8 cellular contexts compared by ENCODE assay signal in genomic region chr19:41957838-41958366, GRCh38. TPM values are rescaled to one million over a fixed set of nuclear protein-coding genes. Genes with fewer than 3 reads are reported as not detected.
DNase-seq lines count a peak whose midpoint lies in the region; ATAC-seq and TF ChIP-seq lines count a peak whose summit lies in the region.

No MANE protein-coding gene starts in this region.

- peaks cover 5 to 15% (median 11%) of the 10 kb centered on the region in 3 donors for H3K4me1 Mint-ChIP-seq in IgD-negative memory B cell

- no peak overlapping the region for H4K12ac ChIP-seq in trophoblast cell (ENCODE audit: low read depth, low read length)

- DNase-seq in NCI-H345 (lab: John Stamatoyannopoulos, UW) (peak; percentile 62), NCI-H345 treated with DMSO at 0.1 percent for 48 hours (lab: John Stamatoyannopoulos, UW; ENCODE audit: unreplicated experiment) (no peak), PC-9 (peak; percentile 84), astrocyte of the cerebellum (ENCODE audit: low read depth) (peak; percentile 67), right atrium auricular region (ENCODE audit: low spot score) (peak; percentile 72), trophoblast cell (peak; percentile 79 to 87)

- H3K36me3 ChIP-seq in PC-9 (ENCODE audit: low read depth) (no peaks in the 10 kb centered on the region), right atrium auricular region (no peaks in the 10 kb centered on the region), trophoblast cell (ENCODE audit: control insufficient read depth in 1 of 2, insufficient read depth in 2 of 2, low read length in 2 of 2) (peaks cover 10 to 15% of the 10 kb centered on the region in 2 experiments)

- peak overlapping the region; percentile 79 to 97 (median 90) for H3K4me3 Mint-ChIP-seq in IgD-negative memory B cell

- no CpG with 5 or more reads among the region's 10 CpGs for WGBS in trophoblast cell (ENCODE audit: extremely low coverage, insufficient coverage, insufficient read length)

- peak overlapping the region; percentile 36 to 97 (median 60) for H3K27ac Mint-ChIP-seq in IgD-negative memory B cell

- TF ChIP-seq CTCF in PC-9 (conservative IDR thresholded peaks at IDR 0.05): peak; percentile 96
- peak; percentile 90 for TF ChIP-seq CTCF in astrocyte of the cerebellum (IDR thresholded peaks at IDR 0.05; ENCODE audit: low read depth, low read length, missing control alignments)
- TF ChIP-seq CTCF in right atrium auricular region (IDR thresholded peaks at IDR 0.05): peak; percentile 74 to 83

- peak overlapping the region; percentile 67; the same call in 1 of the 2 replicates for H3K4me3 ChIP-seq in PC-9
- H3K4me3 ChIP-seq in astrocyte of the cerebellum (ENCODE audit: low read depth, low read length): peak overlapping the region; percentile 98
- peak overlapping the region; percentile 67 to 99 for H3K4me3 ChIP-seq in right atrium auricular region
- H3K4me3 ChIP-seq in trophoblast cell (ENCODE audit: low read depth, low read length): no peak overlapping the region

- H3K4me2 ChIP-seq in PC-9: peak overlapping the region; percentile 75
- H3K4me2 ChIP-seq in trophoblast cell (ENCODE audit: low read length): peak overlapping the region; percentile 88

- H3K79me2 ChIP-seq in PC-9 (ENCODE audit: low read depth) (no peaks in the 10 kb centered on the region), trophoblast cell (ENCODE audit: control insufficient read depth, insufficient read depth, low read length, poor library complexity) (peaks cover 5% of the 10 kb centered on the region)

- peaks cover 8% of the 10 kb centered on the region for H3K79me1 ChIP-seq in trophoblast cell (ENCODE audit: low read length)

- no peak overlapping the region for H2BK5ac ChIP-seq in trophoblast cell (ENCODE audit: low read depth, low read length, poor library complexity)

- H3K27ac ChIP-seq in PC-9 (no peak overlapping the region), right atrium auricular region (peak overlapping the region; percentile 90 to 96), trophoblast cell (ENCODE audit: low read depth, low read length) (no peak overlapping the region)

- H4K8ac ChIP-seq in trophoblast cell (ENCODE audit: low read depth, low read length): peak overlapping the region; percentile 13

- H3K14ac ChIP-seq in trophoblast cell (ENCODE audit: low read length): no peak overlapping the region

- H3K27me3 ChIP-seq in PC-9 (ENCODE audit: insufficient read depth, low read depth) (no peaks in the 10 kb centered on the region), right atrium auricular region (no peaks in the 10 kb centered on the region), trophoblast cell (ENCODE audit: insufficient read depth, low read length) (no peaks in the 10 kb centered on the region)

- H4K20me1 ChIP-seq in PC-9 (ENCODE audit: insufficient read depth): no peaks in the 10 kb centered on the region; the same call in 1 of the 2 replicates

- H3K4me1 ChIP-seq in PC-9 (replicated peaks; ENCODE audit: insufficient read depth) (peaks cover 11% of the 10 kb centered on the region), right atrium auricular region (peaks cover 0 to 19% of the 10 kb centered on the region in 2 donors), trophoblast cell (ENCODE audit: control insufficient read depth in 1 of 2, insufficient read depth in 2 of 2, low read length in 2 of 2) (peaks cover 6 to 12% of the 10 kb centered on the region in 2 experiments)

- intact Hi-C loops in PC-9 (cut with micrococcal nuclease; ENCODE audit: unreplicated experiment): loop anchor here (1.0 to 10.0 kb wide), 8 partner anchors 71 to 313 kb away; partner anchors contain the start of genes CEACAM6 and ZNF574

- H3K4ac ChIP-seq in trophoblast cell (ENCODE audit: low read depth, low read length): no peak overlapping the region

- no peaks in the 10 kb centered on the region for H3K36me3 Mint-ChIP-seq in IgD-negative memory B cell

- H3F3A ChIP-seq in PC-9 (ENCODE audit: insufficient read depth, low read depth): peaks cover 5% of the 10 kb centered on the region; the same call in 1 of the 2 replicates

- in situ Hi-C loops in astrocyte of the cerebellum (cut with HindIII; ENCODE audit: low sequenced_read_pairs): no loop called here

- H2AFZ ChIP-seq in PC-9: peak overlapping the region; percentile 90; the same call in 1 of the 2 replicates
- H2AFZ ChIP-seq in trophoblast cell (ENCODE audit: insufficient read depth, low read length, poor library complexity): no peak overlapping the region

- no peak overlapping the region for H2AK5ac ChIP-seq in trophoblast cell (ENCODE audit: low read length)

- no peaks in the 10 kb centered on the region for H3K9me3 Mint-ChIP-seq in IgD-negative memory B cell

- ATAC-seq in HG03159 (IDR thresholded peaks at IDR 0.05; ENCODE audit: unreplicated experiment): no peak

- no peaks in the 10 kb centered on the region for H3K27me3 Mint-ChIP-seq in IgD-negative memory B cell

- no TSS peak for BruUV-seq in PC-9 (replicated peaks; lab: Mats Ljungman, UMichigan)

- no peak overlapping the region for H2BK12ac ChIP-seq in trophoblast cell (ENCODE audit: low read length)

- no peaks in the 10 kb centered on the region for H3K9me3 ChIP-seq in PC-9 (ENCODE audit: insufficient read depth, low read depth)
- no peaks in the 10 kb centered on the region for H3K9me3 ChIP-seq in right atrium auricular region
- H3K9me3 ChIP-seq in trophoblast cell (ENCODE audit: insufficient read depth, low read depth, low read length): no peaks in the 10 kb centered on the region

- H3K9me2 ChIP-seq in PC-9 (ENCODE audit: insufficient read depth): no peaks in the 10 kb centered on the region

- no peak overlapping the region for H3K18ac ChIP-seq in trophoblast cell (ENCODE audit: low read length)

- no peak overlapping the region for H4K91ac ChIP-seq in trophoblast cell (ENCODE audit: low read depth, low read length)

- H3K9ac ChIP-seq in trophoblast cell (ENCODE audit: low read length): no peak overlapping the region

- CTCF ChIA-PET in PC-9 (lab: Charles Lee): interaction anchor here (0.6 kb wide), 2 partner anchors 82 to 85 kb away, joined by 3 to 11 read pairs; no protein-coding TSS in a partner anchor

- no peak overlapping the region for H2BK120ac ChIP-seq in trophoblast cell (ENCODE audit: insufficient read depth, low read length, poor library complexity)

- POLR2A ChIA-PET in PC-9 (lab: Charles Lee; ENCODE audit: unreplicated experiment): interaction anchor here (0.5 to 0.6 kb wide), 3 partner anchors 97 to 165 kb away, joined by 3 to 5 read pairs (median 3); no protein-coding TSS in a partner anchor

- H3K23ac ChIP-seq in trophoblast cell (ENCODE audit: low read length): no peak overlapping the region

RNA-seq across cellular contexts. Expression of gene RABAC1, which starts 1.2 kb away (rescaled TPM):
- polyA plus RNA-seq in IgD-negative memory B cell: 178 TPM
- total RNA-seq in PC-9 (2021): 110 and 188 TPM in 2 replicates
- total RNA-seq in right atrium auricular region: 100 to 1,000 TPM; 123 to 167 TPM
- polyA plus RNA-seq in trophoblast cell (2013): 169 and 176 TPM in 2 replicates

RNA-seq across cellular contexts. Expression of gene ERFL, which starts 29.7 kb away (rescaled TPM):
- not detected for polyA plus RNA-seq in IgD-negative memory B cell
- total RNA-seq in PC-9 (2021) (0.65 and 0.98 TPM in 2 replicates), right atrium auricular region (not detected)
- polyA plus RNA-seq in trophoblast cell (2013): 0.27 and 0.31 TPM in 2 replicates

RNA-seq across cellular contexts. Expression of gene ATP1A3, which starts 36.1 kb away (rescaled TPM):
- polyA plus RNA-seq in IgD-negative memory B cell: 1.2 TPM
- total RNA-seq in PC-9 (2021) (not detected in 2 replicates), right atrium auricular region (100 to 1,000 TPM in 1 of 2 donors, 10 to 100 TPM in 1; 81.4 to 223 TPM)
- polyA plus RNA-seq in trophoblast cell (2013): 0.11 and 0.12 TPM in 2 replicates

Comparison
In these comparisons a context has a peak if more than half of its experiments do, and no peak if none do; other contexts are left out.
1. H3K27ac ChIP-seq: peak in right atrium auricular region (2 of 2); none in PC-9 (single experiment) and trophoblast cell (single experiment).
2. RNA of gene ATP1A3, which starts 36.1 kb away (total RNA-seq): 81.4 to 223 TPM in right atrium auricular region; not detected in PC-9; every median in the first group is over 10 times any median in the second.
3. Peak in every context shown above with its lines, with median percentiles within 50 percentile points of each other: CTCF ChIP-seq.